9 cellular contexts compared by ENCODE assay signal in the genomic region with DNA sequence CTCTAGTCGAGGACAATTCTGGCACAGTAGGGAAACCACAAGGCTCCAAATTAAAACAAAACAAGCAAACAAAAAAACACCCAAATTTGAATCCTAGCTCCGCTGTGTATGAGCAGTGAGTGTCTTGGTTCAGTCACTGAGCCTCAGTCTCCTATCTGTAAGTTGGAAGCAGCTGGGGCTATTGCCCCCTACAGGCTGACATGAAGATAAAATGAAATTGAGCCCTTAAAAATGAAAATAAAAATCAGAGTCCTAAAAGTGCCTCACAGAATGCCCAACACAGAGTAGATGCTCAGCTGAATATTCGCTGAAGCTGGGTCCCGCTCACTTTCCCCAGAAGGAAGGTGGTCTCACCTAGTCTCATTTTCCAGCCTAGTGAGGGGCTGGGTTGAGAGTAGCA.
DNase-seq lines count a peak whose midpoint lies in the region; ATAC-seq and TF ChIP-seq lines count a peak whose summit lies in the region.
"Had no signal": no experiment of that assay in that cellular context is flagged by ENCODE, and none has a peak within 500 bp of the region (broad histone marks: within the 10 kb centered on the region; RNA-seq: fewer than 3 reads in every experiment).

No MANE protein-coding gene starts in this region.

- peak; percentile 15 to 16 for DNase-seq in activated T-cell treated with anti-CD3 and anti-CD28 coated beads, Interleukin-2, amount 50 U/mL, for 72 hours
- DNase-seq in activated T-cell treated with anti-CD3 and anti-CD28 coated beads, Interleukin-2, amount 50 U/mL, for 48 hours: no peak
- DNase-seq in OCI-LY7 (ENCODE audit: low spot score): peak; percentile 52
- DNase-seq in esophagus muscularis mucosa (ENCODE audit: extremely low spot score): no peak
- no peak for DNase-seq in tibial artery
- no peak for DNase-seq in effector CD4-positive, alpha-beta T cell
- no peak for DNase-seq in NCI-H2171 (lab: John Stamatoyannopoulos, UW)

- 84% methylated on average over 4 of the region's 4 CpGs for WGBS in esophagus muscularis mucosa

- H3K4me1 ChIP-seq in OCI-LY7 (ENCODE audit: insufficient read depth, low read length, poor library complexity, severe bottlenecking) (peaks cover 5% of the 10 kb centered on the region), esophagus muscularis mucosa (peaks cover 14 to 44% (median 30%) of the 10 kb centered on the region in 4 donors), tibial artery (peaks cover 0 to 32% (median 23%) of the 10 kb centered on the region in 4 donors)

- no peaks in the 10 kb centered on the region for H3K9me2 ChIP-seq in OCI-LY7 (ENCODE audit: insufficient read depth, low read length)

- no peaks in the 10 kb centered on the region for H3K79me2 ChIP-seq in OCI-LY7 (ENCODE audit: insufficient read depth, low read depth, low read length)

- H3K36me3 ChIP-seq in OCI-LY7 (ENCODE audit: insufficient read depth, low read length) (no peaks in the 10 kb centered on the region), esophagus muscularis mucosa (peaks cover 0 to 26% (median 8%) of the 10 kb centered on the region in 4 donors), tibial artery (no peaks in the 10 kb centered on the region)

- H2AFZ ChIP-seq in OCI-LY7 (ENCODE audit: low read length): no peak overlapping the region

- H3K9me3 Mint-ChIP-seq in activated T-cell treated with anti-CD3 and anti-CD28 coated beads, Interleukin-2, amount 50 U/mL, for 72 hours: no peaks in the 10 kb centered on the region
- H3K9me3 Mint-ChIP-seq: memory B cell had no signal

- no TSS peak for BruUV-seq in OCI-LY7 (replicated peaks; lab: Mats Ljungman, UMichigan)

- no peak overlapping the region for H3K27ac Mint-ChIP-seq in activated T-cell treated with anti-CD3 and anti-CD28 coated beads, Interleukin-2, amount 50 U/mL, for 72 hours
- H3K27ac Mint-ChIP-seq: memory B cell had no signal

- H3K4me3 ChIP-seq in OCI-LY7 (ENCODE audit: low read depth, low read length, poor library complexity, severe bottlenecking) (no peak overlapping the region), esophagus muscularis mucosa (no peak overlapping the region), tibial artery (no peak overlapping the region)

- 0 out of 2 replicates have a peak overlapping the region, but pooled peaks have one; percentile 24 for H3K4me2 ChIP-seq in OCI-LY7 (ENCODE audit: low read length)

- no peaks in the 10 kb centered on the region for H3K36me3 Mint-ChIP-seq in activated T-cell treated with anti-CD3 and anti-CD28 coated beads, Interleukin-2, amount 50 U/mL, for 72 hours (ENCODE audit: insufficient read depth in 2 of 2)
- H3K36me3 Mint-ChIP-seq: memory B cell had no signal

- H3K27ac ChIP-seq in OCI-LY7 (ENCODE audit: low read depth, low read length, poor library complexity, severe bottlenecking) (no peak overlapping the region), esophagus muscularis mucosa (replicated peaks in 1 of 4) (no peak overlapping the region), tibial artery (no peak overlapping the region)

- ATAC-seq in activated T-cell treated with anti-CD3 and anti-CD28 coated beads, Interleukin-2, amount 50 U/mL, for 72 hours (replicated peaks in 1 of 2): peak in 1 of 2 donors; percentile 47
- no peak for ATAC-seq in GM18505 (IDR thresholded peaks at IDR 0.05; ENCODE audit: unreplicated experiment)

- TF ChIP-seq EP300 in esophagus muscularis mucosa (IDR thresholded peaks at IDR 0.05): no peak

- H4K20me1 ChIP-seq in OCI-LY7 (ENCODE audit: insufficient read depth, low read length): no peaks in the 10 kb centered on the region

- peak; percentile 82 for TF ChIP-seq CTCF in OCI-LY7 (conservative IDR thresholded peaks at IDR 0.05; ENCODE audit: low read length)
- TF ChIP-seq CTCF in esophagus muscularis mucosa (IDR thresholded peaks at IDR 0.05): peak in 2 of 3 experiments; percentile 21 to 39
- peak; percentile 21 to 24 for TF ChIP-seq CTCF in tibial artery (IDR thresholded peaks at IDR 0.05)

- H3K27me3 Mint-ChIP-seq in activated T-cell treated with anti-CD3 and anti-CD28 coated beads, Interleukin-2, amount 50 U/mL, for 72 hours (ENCODE audit: low read depth): peaks cover 51% of the 10 kb centered on the region

- H3K9me3 ChIP-seq in OCI-LY7 (ENCODE audit: low read length) (no peaks in the 10 kb centered on the region), esophagus muscularis mucosa (no peaks in the 10 kb centered on the region), tibial artery (no peaks in the 10 kb centered on the region)

- H3K4me1 Mint-ChIP-seq in activated T-cell treated with anti-CD3 and anti-CD28 coated beads, Interleukin-2, amount 50 U/mL, for 72 hours (ENCODE audit: low read depth): no peaks in the 10 kb centered on the region

- no peak overlapping the region for H3K4me3 Mint-ChIP-seq in activated T-cell treated with anti-CD3 and anti-CD28 coated beads, Interleukin-2, amount 50 U/mL, for 72 hours
- H3K4me3 Mint-ChIP-seq: memory B cell had no signal

- intact Hi-C loops in OCI-LY7 (cut with micrococcal nuclease; ENCODE audit: unreplicated experiment) (loop anchor here (1.0 kb wide), 1 partner anchor 24 kb away; no protein-coding TSS in a partner anchor), esophagus muscularis mucosa (cut with DNase I) (no loop called here), tibial artery (cut with DNase I; ENCODE audit: low total_unique reads) (no loop called here)

- TF ChIP-seq POLR2A in esophagus muscularis mucosa (IDR thresholded peaks at IDR 0.05; ENCODE audit: low read depth): no peak
- no peak for TF ChIP-seq POLR2A in GM18505 (IDR thresholded peaks at IDR 0.05; ENCODE audit: borderline replicate concordance, extremely low read depth, insufficient read depth, insufficient read length)

- no peaks in the 10 kb centered on the region for H3K27me3 ChIP-seq in esophagus muscularis mucosa
- H3K27me3 ChIP-seq in tibial artery: peaks cover 0 to 5% of the 10 kb centered on the region in 2 donors

- CTCF ChIA-PET in OCI-LY7 (lab: Charles Lee; ENCODE audit: unreplicated experiment): interaction anchor here (2.2 kb wide), 1 partner anchor 17 kb away, joined by 5 read pairs; no protein-coding TSS in a partner anchor

- POLR2A ChIA-PET in OCI-LY7 (lab: Charles Lee): no interaction called here

Comparison
In these comparisons a context has a peak if more than half of its experiments do, and no peak if none do; other contexts are left out.
1. DNase-seq: peak in activated T-cell treated with anti-CD3 and anti-CD28 coated beads, Interleukin-2, amount 50 U/mL, for 72 hours (2 of 2) and OCI-LY7 (single experiment); none in activated T-cell treated with anti-CD3 and anti-CD28 coated beads, Interleukin-2, amount 50 U/mL, for 48 hours (0 of 2), esophagus muscularis mucosa (single experiment), tibial artery (0 of 2), effector CD4-positive, alpha-beta T cell (single experiment) and NCI-H2171 (single experiment).
2. CTCF ChIP-seq: peak in every context shown above with its lines; median percentile 82 in OCI-LY7; 30 in esophagus muscularis mucosa; 22 in tibial artery.